14 cellular contexts compared by ENCODE assay signal in the genomic region with DNA sequence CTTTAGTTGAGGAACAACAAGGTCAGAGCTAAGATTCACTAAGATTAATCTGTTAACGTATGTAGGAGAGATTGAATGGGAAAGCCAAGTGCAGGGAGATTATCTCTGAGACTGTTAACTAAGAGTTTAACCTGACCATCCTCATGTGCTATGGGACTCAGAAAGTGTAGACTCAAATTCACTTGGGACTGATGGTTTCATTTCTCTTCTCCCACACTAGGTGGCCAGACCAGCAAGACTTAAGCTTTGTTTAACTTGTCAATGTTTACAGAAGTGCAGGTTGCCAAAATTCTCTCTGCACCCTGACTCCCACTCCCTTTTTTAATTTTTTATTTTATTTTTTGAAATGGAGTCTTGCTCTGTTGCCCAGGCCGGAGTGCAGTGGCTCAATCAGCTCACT. TPM values are rescaled to one million over a fixed set of nuclear protein-coding genes. Genes with fewer than 3 reads are reported as not detected.
DNase-seq lines count a peak whose midpoint lies in the region; ATAC-seq and TF ChIP-seq lines count a peak whose summit lies in the region.
"Had no signal": no experiment of that assay in that cellular context is flagged by ENCODE, and none has a peak within 500 bp of the region (broad histone marks: within the 10 kb centered on the region; RNA-seq: fewer than 3 reads in every experiment).

No MANE protein-coding gene starts in this region.

- no peak overlapping the region for H3K4me2 ChIP-seq in DND-41 (ENCODE audit: insufficient read depth, low read length)
- H3K4me2 ChIP-seq in IMR-90 (ENCODE audit: low read depth, low read length): no peak overlapping the region
- H3K4me2 ChIP-seq in PC-9: no peak overlapping the region

- no peak overlapping the region; the same call in 1 of the 2 replicates for H2AFZ ChIP-seq in DND-41 (ENCODE audit: low read depth, low read length)
- no peak overlapping the region for H2AFZ ChIP-seq in IMR-90 (replicated peaks; ENCODE audit: low read length, poor library complexity)
- no peak overlapping the region for H2AFZ ChIP-seq in PC-9

- no peaks in the 10 kb centered on the region for H3K9me1 ChIP-seq in IMR-90 (ENCODE audit: insufficient read depth, low read length)

- H3K4me1 Mint-ChIP-seq in activated CD8-positive, alpha-beta T cell treated with anti-CD3 and anti-CD28 coated beads for 36 hours (ENCODE audit: low read depth): peaks cover 3% of the 10 kb centered on the region

- H3K4me1 ChIP-seq in DND-41 (ENCODE audit: insufficient read depth, low read length): no peaks in the 10 kb centered on the region
- no peaks in the 10 kb centered on the region for H3K4me1 ChIP-seq in IMR-90 (ENCODE audit: control insufficient read depth, insufficient read depth, low read length)
- H3K4me1 ChIP-seq in lung (ENCODE audit: control insufficient read depth in 2 of 2, insufficient read depth in 2 of 2, low read length in 2 of 2): no peaks in the 10 kb centered on the region
- H3K4me1 ChIP-seq in PC-9 (replicated peaks; ENCODE audit: insufficient read depth): no peaks in the 10 kb centered on the region
- H3K4me1 ChIP-seq: ascending aorta had no signal

- H4K8ac ChIP-seq in IMR-90 (ENCODE audit: low read depth in 2 of 2, low read length in 2 of 2): no peak overlapping the region

- H3F3A ChIP-seq in PC-9 (ENCODE audit: insufficient read depth, low read depth): no peaks in the 10 kb centered on the region; the same call in 1 of the 2 replicates

- intact Hi-C loops in IMR-90 (cut with micrococcal nuclease): no loop called here
- intact Hi-C loops in activated CD8-positive, alpha-beta T cell treated with anti-CD3 and anti-CD28 coated beads for 36 hours (cut with micrococcal nuclease): no loop called here
- intact Hi-C loops in PC-9 (cut with micrococcal nuclease; ENCODE audit: unreplicated experiment): no loop called here

- H3K36me3 ChIP-seq in DND-41 (ENCODE audit: insufficient read depth, low read length) (no peaks in the 10 kb centered on the region), IMR-90 (ENCODE audit: control insufficient read depth, insufficient read depth, low read length) (no peaks in the 10 kb centered on the region), lung (ENCODE audit: control insufficient read depth in 2 of 2, insufficient read depth in 2 of 2, low read length in 2 of 2) (no peaks in the 10 kb centered on the region), PC-9 (ENCODE audit: low read depth) (no peaks in the 10 kb centered on the region)
- H3K36me3 ChIP-seq: ascending aorta, spleen had no signal

- in situ Hi-C loops in IMR-90 (cut with MboI; ENCODE audit: low sequenced_read_pairs): no loop called here

- no peak overlapping the region for H2AK5ac ChIP-seq in IMR-90 (ENCODE audit: low read depth, low read length)

- WGBS in IMR-90 (ENCODE audit: extremely low coverage in 2 of 2, insufficient read length in 1 of 2), 2 experiments: no CpG with 5 or more reads among the region's 2 CpGs
- 84 to 87% methylated on average over 2 of the region's 2 CpGs for WGBS in lung, 2 donors

- H3K27me3 Mint-ChIP-seq in activated CD8-positive, alpha-beta T cell treated with anti-CD3 and anti-CD28 coated beads for 36 hours: no peaks in the 10 kb centered on the region

- CTCF ChIA-PET in IMR-90 (lab: Yijun Ruan, JAX): no interaction called here
- CTCF ChIA-PET in activated CD8-positive, alpha-beta T cell treated with anti-CD3 and anti-CD28 coated beads for 36 hours (lab: Charles Lee): interaction anchor here (0.7 to 1.5 kb wide), 5 partner anchors 9 to 91 kb away, joined by 3 to 4 read pairs (median 3); no protein-coding TSS in a partner anchor
- CTCF ChIA-PET in PC-9 (lab: Charles Lee): no interaction called here

- H3K9me2 ChIP-seq in PC-9 (ENCODE audit: insufficient read depth): no peaks in the 10 kb centered on the region

- no peaks in the 10 kb centered on the region for H3K36me3 Mint-ChIP-seq in activated CD8-positive, alpha-beta T cell treated with anti-CD3 and anti-CD28 coated beads for 36 hours (ENCODE audit: low read depth)
- H3K36me3 Mint-ChIP-seq: natural killer cell had no signal

- no peaks in the 10 kb centered on the region for H3K79me1 ChIP-seq in IMR-90 (ENCODE audit: low read depth in 1 of 2, low read length in 2 of 2)

- TF ChIP-seq RAD21 in IMR-90 (IDR thresholded peaks at IDR 0.05; ENCODE audit: low read length): no peak

- no peaks in the 10 kb centered on the region for H3K79me2 ChIP-seq in DND-41 (ENCODE audit: insufficient read depth, low read length)
- no peaks in the 10 kb centered on the region for H3K79me2 ChIP-seq in PC-9 (ENCODE audit: low read depth)

- no peak overlapping the region for H3K9ac ChIP-seq in DND-41 (ENCODE audit: low read depth, low read length)
- H3K9ac ChIP-seq in IMR-90 (ENCODE audit: low read depth, low read length): no peak overlapping the region

- no peak overlapping the region for H2BK5ac ChIP-seq in IMR-90 (ENCODE audit: low read depth, low read length, poor library complexity, severe bottlenecking)

- H3K27ac ChIP-seq in DND-41 (ENCODE audit: low read length) (no peak overlapping the region), IMR-90 (ENCODE audit: insufficient read depth, low read length) (no peak overlapping the region), lung (ENCODE audit: low read depth in 1 of 2, low read length in 1 of 2) (no peak overlapping the region), PC-9 (no peak overlapping the region)
- H3K27ac ChIP-seq: ascending aorta, spleen had no signal

- H3K9me3 Mint-ChIP-seq in activated CD8-positive, alpha-beta T cell treated with anti-CD3 and anti-CD28 coated beads for 36 hours: no peaks in the 10 kb centered on the region
- H3K9me3 Mint-ChIP-seq: activated B cell treated with CpG ODN at 0.5 μM for 24 hours; activated T-cell treated with anti-CD3 and anti-CD28 coated beads, Interleukin-2, amount 50 U/mL, for 24 hours; natural killer cell had no signal

- H2BK120ac ChIP-seq in IMR-90 (ENCODE audit: low read depth, low read length): no peak overlapping the region

- no peaks in the 10 kb centered on the region for H3K9me3 ChIP-seq in DND-41 (ENCODE audit: insufficient read depth, low read length, severe bottlenecking)
- H3K9me3 ChIP-seq in IMR-90 (ENCODE audit: control insufficient read depth, insufficient read depth, low read length): no peaks in the 10 kb centered on the region
- H3K9me3 ChIP-seq in lung (ENCODE audit: control insufficient read depth in 2 of 2, insufficient read depth in 1 of 2, low read length in 1 of 2): no peaks in the 10 kb centered on the region
- H3K9me3 ChIP-seq in PC-9 (ENCODE audit: insufficient read depth, low read depth): no peaks in the 10 kb centered on the region
- H3K9me3 ChIP-seq: ascending aorta, spleen had no signal

- H3K18ac ChIP-seq in IMR-90 (ENCODE audit: low read depth, low read length): no peak overlapping the region

- H3K4me3 ChIP-seq in DND-41 (ENCODE audit: low read depth in 1 of 2, low read length in 2 of 2) (no peak overlapping the region), IMR-90 (ENCODE audit: insufficient read depth, low read depth, low read length) (no peak overlapping the region), lung (no peak overlapping the region), PC-9 (no peak overlapping the region)
- H3K4me3 ChIP-seq: ascending aorta, spleen had no signal

- POLR2A ChIA-PET in IMR-90 (lab: Charles Lee; ENCODE audit: unreplicated experiment) (no interaction called here), PC-9 (lab: Charles Lee; ENCODE audit: unreplicated experiment) (no interaction called here)
- POLR2A ChIA-PET in activated CD8-positive, alpha-beta T cell treated with anti-CD3 and anti-CD28 coated beads for 36 hours (lab: Charles Lee): no interaction called here

- no peak overlapping the region for H3K4ac ChIP-seq in IMR-90 (ENCODE audit: low read depth, low read length)

- H2AK9ac ChIP-seq in IMR-90 (replicated peaks; ENCODE audit: low read depth, low read length, poor library complexity): no peak overlapping the region

- no TSS peak for BruUV-seq in IMR-90 (replicated peaks; lab: Mats Ljungman, UMichigan)
- BruUV-seq in PC-9 (replicated peaks; lab: Mats Ljungman, UMichigan): no TSS peak

- H3K14ac ChIP-seq in IMR-90 (replicated peaks; ENCODE audit: low read depth, low read length): no peak overlapping the region

- dilution Hi-C loops in IMR-90 (cut with HindIII; ENCODE audit: low sequenced_read_pairs, unreplicated experiment): no loop called here

- H2BK15ac ChIP-seq in IMR-90 (ENCODE audit: low read depth, low read length): no peak overlapping the region

- H3K56ac ChIP-seq in IMR-90 (ENCODE audit: extremely low read depth, insufficient read depth, low read length): no peak overlapping the region

- DNase-seq in DND-41: no peak
- no peak for DNase-seq in IMR-90
- peak; percentile 15 for DNase-seq in SW480 (ENCODE audit: low spot score)
- no peak for DNase-seq in lung (ENCODE audit: low spot score)
- DNase-seq in activated CD8-positive, alpha-beta T cell treated with anti-CD3 and anti-CD28 coated beads for 36 hours: no peak
- no peak for DNase-seq in PC-9
- DNase-seq in stimulated activated CD4-positive, alpha-beta T cell treated with anti-CD3 and anti-CD28 coated beads, Interleukin-12 subunit alpha, Interleukin-12 subunit beta, amount 100 ng/mL, for 4 hours: no peak
- DNase-seq: activated B cell treated with CpG ODN at 0.5 μM for 24 hours; activated T-cell treated with anti-CD3 and anti-CD28 coated beads, Interleukin-2, amount 50 U/mL, for 24 hours; natural killer cell; NCI-H187; spleen had no signal

- TF ChIP-seq CTCF in DND-41 (IDR thresholded peaks at IDR 0.05; ENCODE audit: borderline replicate concordance, extremely low read depth, low read length, poor library complexity, severe bottlenecking) (peak; percentile 34), IMR-90 (conservative IDR thresholded peaks at IDR 0.05; ENCODE audit: low read depth, low read length) (0 out of 2 replicates have a peak, but pooled peaks have one; percentile 16), lung (IDR thresholded peaks at IDR 0.05; ENCODE audit: control extremely low read depth, extremely low read depth) (peak; percentile 3), PC-9 (conservative IDR thresholded peaks at IDR 0.05) (no peak)
- no peak for TF ChIP-seq CTCF in activated CD8-positive, alpha-beta T cell treated with anti-CD3 and anti-CD28 coated beads for 36 hours (IDR thresholded peaks at IDR 0.05)

- no peak for ATAC-seq in DND-41 (ENCODE audit: insufficient read depth, low read depth)
- no peak for ATAC-seq in IMR-90 (ENCODE audit: low read depth)
- no peak for ATAC-seq in lung (ENCODE audit: insufficient read depth, low FRiP score)
- ATAC-seq in HG03571 (IDR thresholded peaks at IDR 0.05; ENCODE audit: unreplicated experiment): no peak
- ATAC-seq in activated CD8-positive, alpha-beta T cell treated with anti-CD3 and anti-CD28 coated beads for 36 hours: no peak
- ATAC-seq: natural killer cell had no signal

- H3K27ac Mint-ChIP-seq in activated CD8-positive, alpha-beta T cell treated with anti-CD3 and anti-CD28 coated beads for 36 hours: no peak overlapping the region
- H3K27ac Mint-ChIP-seq: activated B cell treated with CpG ODN at 0.5 μM for 24 hours; activated T-cell treated with anti-CD3 and anti-CD28 coated beads, Interleukin-2, amount 50 U/mL, for 24 hours; natural killer cell had no signal

- H4K20me1 ChIP-seq in DND-41 (ENCODE audit: insufficient read depth, low read length) (no peaks in the 10 kb centered on the region), IMR-90 (ENCODE audit: insufficient read depth, low read length) (no peaks in the 10 kb centered on the region), PC-9 (ENCODE audit: insufficient read depth) (no peaks in the 10 kb centered on the region)

- H4K5ac ChIP-seq in IMR-90 (ENCODE audit: low read depth, low read length): no peak overlapping the region

- H3K23ac ChIP-seq in IMR-90 (ENCODE audit: low read depth, low read length): no peak overlapping the region

- no peak for TF ChIP-seq POLR2A in IMR-90 (IDR thresholded peaks at IDR 0.05; ENCODE audit: low read depth, low read length)

- no peak overlapping the region for H3K4me3 Mint-ChIP-seq in activated CD8-positive, alpha-beta T cell treated with anti-CD3 and anti-CD28 coated beads for 36 hours
- H3K4me3 Mint-ChIP-seq: activated B cell treated with CpG ODN at 0.5 μM for 24 hours; activated T-cell treated with anti-CD3 and anti-CD28 coated beads, Interleukin-2, amount 50 U/mL, for 24 hours; natural killer cell had no signal

- H2BK20ac ChIP-seq in IMR-90 (ENCODE audit: low read depth, low read length): no peak overlapping the region

- H3K27me3 ChIP-seq in DND-41 (ENCODE audit: insufficient read depth, low read length, poor library complexity) (no peaks in the 10 kb centered on the region), IMR-90 (ENCODE audit: control insufficient read depth, insufficient read depth, low read length) (peaks cover 32% of the 10 kb centered on the region), lung (ENCODE audit: control insufficient read depth, insufficient read depth) (no peaks in the 10 kb centered on the region), PC-9 (ENCODE audit: insufficient read depth, low read depth) (peaks cover 32% of the 10 kb centered on the region)
- H3K27me3 ChIP-seq: ascending aorta had no signal

- no peak overlapping the region for H4K91ac ChIP-seq in IMR-90 (ENCODE audit: insufficient read depth, low read depth, low read length)

RNA-seq across cellular contexts. Expression of a gene that starts 6.3 kb away (rescaled TPM):
- total RNA-seq in IMR-90 (2012; rRNA removed) (17.5 and 19.4 TPM in 2 replicates), lung (100 to 1,000 TPM; 108 to 151 TPM), PC-9 (2021) (129 and 150 TPM in 2 replicates)
- polyA plus RNA-seq in IMR-90 (2012; rRNA removed) (103 and 115 TPM in 2 replicates), lung (100 to 1,000 TPM; 114 to 156 TPM)
- polyA plus RNA-seq in IMR-90 (2012; cell fraction: cytosol; rRNA removed): 63.3 and 67.6 TPM in 2 replicates
- polyA plus RNA-seq in IMR-90 (2012; cell fraction: nucleus; rRNA removed; ENCODE audit: low replicate concordance): 96.3 and 166 TPM in 2 replicates
- total RNA-seq in activated CD8-positive, alpha-beta T cell treated with anti-CD3 and anti-CD28 coated beads for 36 hours: 10 to 100 TPM; 55.8 to 66.8 TPM

RNA-seq across cellular contexts. Expression of a gene that starts 16.0 kb away (rescaled TPM):
- total RNA-seq in IMR-90 (2012; rRNA removed) (not detected in 2 replicates), lung (not detected), PC-9 (2021) (not detected in 2 replicates)
- polyA plus RNA-seq in IMR-90 (2012; rRNA removed) (not detected in 2 replicates), lung (not detected)
- polyA plus RNA-seq in IMR-90 (2012; cell fraction: cytosol; rRNA removed): not detected in 2 replicates
- polyA plus RNA-seq in IMR-90 (2012; cell fraction: nucleus; rRNA removed; ENCODE audit: low replicate concordance): not detected in 2 replicates
- not detected for total RNA-seq in activated CD8-positive, alpha-beta T cell treated with anti-CD3 and anti-CD28 coated beads for 36 hours
- total RNA-seq: activated B cell treated with CpG ODN at 0.5 μM for 24 hours, ascending aorta, natural killer cell, spleen had no signal
- polyA plus RNA-seq: spleen had no signal

Comparison
In these comparisons a context has a peak if more than half of its experiments do, and no peak if none do; other contexts are left out.
1. CTCF ChIP-seq: peak in DND-41 (single experiment), IMR-90 (single experiment) and lung (single experiment); none in activated CD8-positive, alpha-beta T cell treated with anti-CD3 and anti-CD28 coated beads for 36 hours (single experiment) and PC-9 (single experiment).